Comparison of ENCODE assay signal across 1 cellular context in the genomic region with DNA sequence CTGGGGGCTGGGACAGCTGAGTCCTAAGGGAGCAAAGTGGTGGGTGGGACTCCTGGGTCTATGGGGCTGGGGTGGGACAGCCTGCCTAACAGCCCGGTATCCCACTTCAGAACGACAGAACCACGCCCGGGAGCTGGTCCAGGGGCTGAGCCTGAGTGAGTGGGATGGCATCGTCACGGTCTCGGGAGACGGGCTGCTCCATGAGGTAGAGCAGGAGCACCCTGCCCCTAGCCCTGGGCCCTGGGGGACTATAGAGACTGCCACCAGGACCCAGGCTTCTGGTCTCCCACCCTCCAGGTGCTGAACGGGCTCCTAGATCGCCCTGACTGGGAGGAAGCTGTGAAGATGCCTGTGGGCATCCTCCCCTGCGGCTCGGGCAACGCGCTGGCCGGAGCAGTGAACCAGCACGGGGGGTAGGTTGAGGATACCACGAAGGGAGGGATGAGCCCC.
A peak's percentile ranks its signal among the peaks of the same experiment; 100 is the strongest.
TF ChIP-seq lines count a peak whose summit lies in the region.

No MANE protein-coding gene starts in this region.

TF ChIP-seq in GM23338, 12 proteins besides CTCF, POLR2A, EP300 and RAD21:
- TF ChIP-seq POLR2AphosphoS5 (IDR thresholded peaks at IDR 0.05; ENCODE audit: low read depth), result 0 out of 2 replicates have a peak, but pooled peaks have one; percentile 12
- no peak for TF ChIP-seq NANOG (IDR thresholded peaks at IDR 0.05; ENCODE audit: borderline replicate concordance)
